In the genomic region with DNA sequence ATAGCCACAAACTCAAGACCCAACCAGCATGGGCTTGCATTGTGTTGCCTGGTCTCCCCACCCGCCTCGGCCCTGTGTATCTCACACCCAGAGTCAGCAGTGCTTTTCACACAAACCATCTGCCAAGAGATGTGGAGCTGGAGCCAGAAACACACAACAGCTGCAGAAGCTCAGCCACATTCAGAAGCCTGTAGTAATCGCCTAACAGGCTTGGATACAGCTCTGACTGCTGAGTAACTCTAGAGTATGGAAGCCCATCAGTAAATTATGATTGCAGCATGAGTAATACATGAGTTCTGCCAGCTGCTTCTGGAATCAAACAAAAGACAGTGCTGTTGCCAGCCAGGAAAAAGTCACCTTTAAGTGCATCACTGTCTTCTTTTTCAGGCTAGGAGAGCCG, we compare ENCODE assay signal across 10 cellular contexts. TPM values are rescaled to one million over a fixed set of nuclear protein-coding genes. Genes with fewer than 3 reads are reported as not detected.
DNase-seq lines count a peak whose midpoint lies in the region; ATAC-seq and TF ChIP-seq lines count a peak whose summit lies in the region.
"Had no signal": no experiment of that assay in that cellular context is flagged by ENCODE, and none has a peak within 500 bp of the region (broad histone marks: within the 10 kb centered on the region; RNA-seq: fewer than 3 reads in every experiment).

No MANE protein-coding gene starts in this region.

- H3K9me3 Mint-ChIP-seq in brain: peaks cover 0 to 2% (median 0%) of the 10 kb centered on the region in 5 experiments

- H3K27me3 ChIP-seq in upper lobe of right lung: no peaks in the 10 kb centered on the region

- no peak overlapping the region for H3K4me3 ChIP-seq in upper lobe of right lung

- no peaks in the 10 kb centered on the region for H3K36me3 Mint-ChIP-seq in brain
- H3K36me3 Mint-ChIP-seq: activated naive CD8-positive, alpha-beta T cell had no signal

- H3K4me3 Mint-ChIP-seq in brain: peak overlapping the region in 1 of 5 experiments; percentile 17
- H3K4me3 Mint-ChIP-seq: activated naive CD8-positive, alpha-beta T cell had no signal

- intact Hi-C loops in upper lobe of right lung (cut with DNase I): no loop called here

- H3K27ac Mint-ChIP-seq in brain: peak overlapping the region in 4 of 5 experiments; percentile 60 to 92 (median 86)
- H3K27ac Mint-ChIP-seq: activated naive CD8-positive, alpha-beta T cell had no signal

- DNase-seq in NCI-H2029 (lab: John Stamatoyannopoulos, UW): peak; percentile 48
- DNase-seq in NCI-H2029 treated with DMSO at 0.1 percent for 48 hours (lab: John Stamatoyannopoulos, UW): no peak
- peak; percentile 96 for DNase-seq in kidney tubule cell (ENCODE audit: low spot score)
- no peak for DNase-seq in upper lobe of right lung
- no peak for DNase-seq in GM20000 (ENCODE audit: low spot score)
- DNase-seq in SKM-1 treated with dmso at 0.1 percent for 144 hours (lab: John Stamatoyannopoulos, UW; ENCODE audit: unreplicated experiment): no peak
- no peak for DNase-seq in activated gamma-delta T cell (lab: John Stamatoyannopoulos, UW)
- DNase-seq: NCI-H748 treated with DMSO at 0.1 percent for 48 hours had no signal

- H3K27me3 Mint-ChIP-seq in brain: peaks cover 7% of the 10 kb centered on the region

- TF ChIP-seq CTCF in brain (conservative IDR thresholded peaks at IDR 0.05) (no peak), upper lobe of right lung (IDR thresholded peaks at IDR 0.05) (no peak), GM20000 (IDR thresholded peaks at IDR 0.05; ENCODE audit: extremely low read depth, missing control alignments) (no peak)

- peaks cover 20% of the 10 kb centered on the region for H3K4me1 Mint-ChIP-seq in brain

- no peaks in the 10 kb centered on the region for H3K36me3 ChIP-seq in upper lobe of right lung

- peaks cover 3% of the 10 kb centered on the region for H3K4me1 ChIP-seq in upper lobe of right lung

- H3K9me3 ChIP-seq in upper lobe of right lung: no peaks in the 10 kb centered on the region

- peak; percentile 82 for ATAC-seq in upper lobe of right lung

- H3K27ac ChIP-seq in upper lobe of right lung: no peak overlapping the region

RNA-seq across cellular contexts. Expression of a gene that starts 16.0 kb away (rescaled TPM):
- 3.3 TPM for polyA plus RNA-seq in brain (ENCODE audit: insufficient read depth, low read depth, low replicate concordance)
- total RNA-seq in upper lobe of right lung: 65.6 TPM

Comparison
In these comparisons a context has a peak if more than half of its experiments do, and no peak if none do; other contexts are left out.
1. DNase-seq: peak in NCI-H2029 (single experiment) and kidney tubule cell (single experiment); none in NCI-H2029 treated with DMSO at 0.1 percent for 48 hours (single experiment), upper lobe of right lung (single experiment), GM20000 (single experiment), SKM-1 treated with dmso at 0.1 percent for 144 hours (single experiment) and activated gamma-delta T cell (single experiment).